23 cellular contexts compared by ENCODE assay signal in genomic region chr5:119541716-119542115, GRCh38.
A peak's percentile ranks its signal among the peaks of the same experiment; 100 is the strongest.
DNase-seq lines count a peak whose midpoint lies in the region; ATAC-seq and TF ChIP-seq lines count a peak whose summit lies in the region.
"Had no signal": no experiment of that assay in that cellular context is flagged by ENCODE, and none has a peak within 500 bp of the region (broad histone marks: within the 10 kb centered on the region; RNA-seq: fewer than 3 reads in every experiment).

No MANE protein-coding gene starts in this region.

- intact Hi-C loops in dorsolateral prefrontal cortex (cut with DNase I): no loop called here

- H3K4me3 ChIP-seq in dorsolateral prefrontal cortex: no peak overlapping the region
- H3K4me3 ChIP-seq: A549, GM12878, GM23338 had no signal

- ATAC-seq in HG02885 (IDR thresholded peaks at IDR 0.05; ENCODE audit: poor library complexity, unreplicated experiment): no peak
- ATAC-seq in HG02798 (IDR thresholded peaks at IDR 0.05; ENCODE audit: poor library complexity, unreplicated experiment): no peak
- ATAC-seq: A549, GM12878, GM23338, HCT116 had no signal

- H3K27ac ChIP-seq in VCaP (peak overlapping the region; percentile 34), dorsolateral prefrontal cortex (peak overlapping the region in 43 of 59 donors; percentile 0 to 82 (median 51))
- H3K27ac ChIP-seq: A549 had no signal

- DNase-seq in Ammon's horn (ENCODE audit: low spot score): peak; percentile 19
- DNase-seq in dorsolateral prefrontal cortex: no peak
- peak; percentile 27 for DNase-seq in midbrain (lab: John Stamatoyannopoulos, UW)
- no peak for DNase-seq in activated naive CD4-positive, alpha-beta T cell treated with anti-CD3 and anti-CD28 coated beads, Interleukin-2, amount 50 U/mL, for 16 hours
- DNase-seq in activated CD4-positive, alpha-beta T cell treated with anti-CD3 and anti-CD28 coated beads for 1 hour: no peak
- DNase-seq: 8988T; ACHN; AML-193; C1 segment of cervical spinal cord; Calu3; CD4-positive, alpha-beta memory T cell; COR-L47; DMS153; DND-41; GDM1; H9 had no signal

- no peaks in the 10 kb centered on the region for H3K27me3 ChIP-seq in dorsolateral prefrontal cortex

- TF ChIP-seq CTCF in VCaP (conservative IDR thresholded peaks at IDR 0.05) (no peak), dorsolateral prefrontal cortex (IDR thresholded peaks at IDR 0.05 in 54 of 56, conservative IDR thresholded peaks at IDR 0.05 in 2 of 56; ENCODE audit: low read depth in 1 of 56, partially characterized antibody in 56 of 56) (no peak)

Comparison
In these comparisons a context has a peak if more than half of its experiments do, and no peak if none do; other contexts are left out.
1. DNase-seq: peak in Ammon's horn (single experiment) and midbrain (single experiment); none in dorsolateral prefrontal cortex (0 of 10), activated naive CD4-positive, alpha-beta T cell treated with anti-CD3 and anti-CD28 coated beads, Interleukin-2, amount 50 U/mL, for 16 hours (single experiment) and activated CD4-positive, alpha-beta T cell treated with anti-CD3 and anti-CD28 coated beads for 1 hour (single experiment).